Comparison of ENCODE assay signal across 13 cellular contexts in the genomic region with DNA sequence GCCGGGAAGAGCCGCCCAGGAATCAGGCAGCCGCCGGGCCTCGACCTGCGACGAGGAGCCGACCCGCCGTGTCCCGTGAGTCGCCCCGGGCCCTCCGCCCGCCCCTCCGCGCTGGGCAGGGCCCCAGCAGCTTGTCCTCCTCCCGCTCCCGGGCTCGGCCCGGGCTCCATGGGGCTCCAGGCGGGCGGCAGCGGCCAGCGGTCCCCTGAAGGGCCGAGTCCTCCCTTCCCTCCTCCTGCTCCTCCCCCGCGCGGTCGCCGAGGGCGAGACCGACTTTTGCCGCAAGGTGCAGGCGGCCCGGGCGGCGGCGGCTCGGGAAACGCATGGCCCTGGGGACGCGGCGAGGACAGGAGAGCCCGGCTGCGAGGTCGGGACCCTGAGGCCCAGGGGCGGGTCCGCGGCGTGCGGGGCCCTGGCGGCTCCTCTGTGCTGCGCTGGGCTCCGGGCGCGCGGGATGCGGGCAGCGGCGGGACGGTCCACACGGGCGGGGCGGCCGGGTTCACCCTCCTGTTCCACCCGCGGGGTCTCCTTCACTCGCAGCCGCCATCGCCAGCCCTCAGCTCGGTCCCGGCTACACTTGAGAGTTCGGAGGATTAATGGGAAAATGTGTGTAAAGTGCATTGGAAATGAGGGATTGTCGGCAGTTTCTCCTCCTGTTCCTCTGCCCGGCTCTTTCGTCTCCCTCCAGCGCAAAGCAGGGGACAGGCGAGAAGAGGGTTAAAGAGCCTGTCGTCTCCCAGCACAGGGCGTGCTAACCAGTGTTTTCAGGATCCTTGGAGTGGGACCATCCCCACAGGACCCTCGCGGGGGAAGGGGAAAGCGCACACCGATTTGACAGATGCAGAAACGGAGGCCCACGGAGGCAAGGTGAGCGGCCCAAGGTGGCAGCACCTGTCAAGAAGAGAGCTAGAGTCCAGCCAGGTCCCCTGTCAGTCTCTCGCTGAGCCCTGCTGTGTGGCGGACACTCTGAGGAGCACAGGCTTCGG. TPM values are rescaled to one million over a fixed set of nuclear protein-coding genes. Genes with fewer than 3 reads are reported as not detected.
DNase-seq lines count a peak whose midpoint lies in the region; ATAC-seq and TF ChIP-seq lines count a peak whose summit lies in the region.
"Had no signal": no experiment of that assay in that cellular context is flagged by ENCODE, and none has a peak within 500 bp of the region (broad histone marks: within the 10 kb centered on the region; RNA-seq: fewer than 3 reads in every experiment).

No MANE protein-coding gene starts in this region.

- H3K4me3 ChIP-seq in ascending aorta (peak overlapping the region; percentile 48 to 49), hepatocyte (no peak overlapping the region), psoas muscle (peak overlapping the region; percentile 15)
- H3K4me3 ChIP-seq: PC-9 had no signal

- H3K9me2 ChIP-seq in hepatocyte (replicated peaks; ENCODE audit: insufficient read depth), result no peaks in the 10 kb centered on the region

- H3K36me3 ChIP-seq in ascending aorta (no peaks in the 10 kb centered on the region), hepatocyte (replicated peaks; ENCODE audit: insufficient read depth, low read depth) (no peaks in the 10 kb centered on the region), psoas muscle (ENCODE audit: insufficient read depth in 1 of 2, low read depth in 1 of 2) (no peaks in the 10 kb centered on the region)
- H3K36me3 ChIP-seq: BE2C had no signal

- H3K9me3 ChIP-seq in ascending aorta (peaks cover 0 to 42% of the 10 kb centered on the region in 2 donors), hepatocyte (ENCODE audit: low read depth) (no peaks in the 10 kb centered on the region), psoas muscle (peaks cover 14% of the 10 kb centered on the region)

- no peaks in the 10 kb centered on the region for H4K20me1 ChIP-seq in hepatocyte (ENCODE audit: insufficient read depth, poor library complexity, severe bottlenecking)

- DNase-seq in ELF-1 (ENCODE audit: low read depth, low spot score) (peak; percentile 10), ascending aorta (ENCODE audit: low spot score in 2 of 2) (no peak), hepatocyte (ENCODE audit: low spot score) (peak; percentile 2), psoas muscle (no peak), HuH-7.5 (ENCODE audit: low spot score) (no peak), T-helper 2 cell (no peak), cortex of kidney (lab: John Stamatoyannopoulos, UW) (no peak)
- DNase-seq: BE2C, islet precursor cell, NCI-H2081, PC-9, T-helper 17 cell had no signal

- H3K27ac ChIP-seq in ascending aorta, result no peak overlapping the region
- H3K27ac ChIP-seq in hepatocyte, result no peak overlapping the region
- H3K27ac ChIP-seq in psoas muscle, result no peak overlapping the region
- H3K27ac ChIP-seq: PC-9 had no signal

- no peak overlapping the region for H2AFZ ChIP-seq in hepatocyte
- H2AFZ ChIP-seq: PC-9 had no signal

- WGBS in hepatocyte (ENCODE audit: low lambda C conversion rate, missing lambda C conversion rate), result 95% methylated on average over 29 of the region's 91 CpGs
- WGBS in psoas muscle, 3 donors, result 5 to 6% (median 5%) methylated on average over 64 to 91 of the region's 91 CpGs

- TF ChIP-seq CTCF in ascending aorta (IDR thresholded peaks at IDR 0.05) (no peak), hepatocyte (IDR thresholded peaks at IDR 0.05; ENCODE audit: poor library complexity) (no peak), psoas muscle (IDR thresholded peaks at IDR 0.05) (no peak)

- intact Hi-C loops in ascending aorta (cut with DNase I), result no loop called here
- intact Hi-C loops in psoas muscle (cut with DNase I), result no loop called here

- H3K27me3 ChIP-seq in ascending aorta, result peaks cover 4% of the 10 kb centered on the region
- no peaks in the 10 kb centered on the region for H3K27me3 ChIP-seq in hepatocyte
- H3K27me3 ChIP-seq in psoas muscle (ENCODE audit: insufficient read depth in 3 of 3, low read length in 2 of 3), result peaks cover 4 to 45% (median 32%) of the 10 kb centered on the region in 3 donors
- H3K27me3 ChIP-seq: BE2C had no signal

- H3K79me2 ChIP-seq in hepatocyte, result no peaks in the 10 kb centered on the region

- H3K4me1 ChIP-seq in ascending aorta, result no peaks in the 10 kb centered on the region
- no peaks in the 10 kb centered on the region for H3K4me1 ChIP-seq in hepatocyte (ENCODE audit: insufficient read depth)
- H3K4me1 ChIP-seq in psoas muscle, result no peaks in the 10 kb centered on the region
- H3K4me1 ChIP-seq: BE2C had no signal

- no peak for ATAC-seq in psoas muscle
- no peak for ATAC-seq in GM18867 (IDR thresholded peaks at IDR 0.05; ENCODE audit: unreplicated experiment)
- ATAC-seq: T-helper 17 cell had no signal

- H3K4me2 ChIP-seq in hepatocyte, result no peak overlapping the region
- H3K4me2 ChIP-seq: PC-9 had no signal

RNA-seq across cellular contexts. Expression of a gene that starts 16.6 kb away (rescaled TPM):
- total RNA-seq in ascending aorta, result 0.32 TPM
- 4.2 and 4.7 TPM in 2 replicates for total RNA-seq in hepatocyte
- polyA plus RNA-seq in hepatocyte, result 2.3 and 2.5 TPM in 2 replicates
- 1 to 10 TPM in 3 of 4 donors, under 1 TPM in 1; 0.44 to 3.0 (median 1.3) TPM for total RNA-seq in psoas muscle
- 1 to 10 TPM in 1 of 3 donors, under 1 TPM in 2; 0.56 to 2.0 (median 0.72) TPM for polyA plus RNA-seq in psoas muscle

RNA-seq across cellular contexts. Expression of a gene that starts 54.6 kb away (rescaled TPM):
- 3.4 TPM for total RNA-seq in ascending aorta
- 11.3 and 16.4 TPM in 2 replicates for total RNA-seq in hepatocyte
- 4.2 and 6.3 TPM in 2 replicates for polyA plus RNA-seq in hepatocyte
- total RNA-seq in psoas muscle, result 10 to 100 TPM in 1 of 4 donors, 1 to 10 TPM in 3; 7.4 to 13.0 (median 7.6) TPM
- polyA plus RNA-seq in psoas muscle, result 1 to 10 TPM; 2.1 to 4.5 (median 2.8) TPM

Comparison
In these comparisons a context has a peak if more than half of its experiments do, and no peak if none do; other contexts are left out.
1. DNase-seq: peak in ELF-1 (single experiment) and hepatocyte (single experiment); none in ascending aorta (0 of 2), psoas muscle (0 of 2), HuH-7.5 (single experiment), T-helper 2 cell (0 of 5) and cortex of kidney (single experiment).